In the genomic region with DNA sequence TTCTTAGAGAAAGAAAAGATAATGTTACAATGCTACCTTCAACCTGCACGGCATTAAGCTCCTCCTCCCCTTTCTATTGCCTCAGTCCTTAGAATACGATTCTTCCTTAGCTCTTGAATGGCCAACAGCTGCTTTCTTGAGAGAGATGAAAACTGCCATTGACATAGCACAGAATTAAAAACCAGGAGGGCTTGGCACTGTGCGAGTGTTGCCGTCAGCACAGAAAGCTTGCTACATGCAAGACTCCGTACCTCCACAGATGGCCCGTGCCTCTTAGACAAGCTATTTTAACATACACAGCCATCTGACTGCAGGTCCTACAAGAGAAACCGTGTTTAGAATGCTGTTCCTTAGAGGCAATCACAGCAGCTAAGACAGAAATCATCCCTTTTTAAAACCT, we compare ENCODE assay signal across 28 cellular contexts. TPM values are rescaled to one million over a fixed set of nuclear protein-coding genes. Genes with fewer than 3 reads are reported as not detected.
"Had no signal": no experiment of that assay in that cellular context is flagged by ENCODE, and none has a peak within 500 bp of the region (broad histone marks: within the 10 kb centered on the region; RNA-seq: fewer than 3 reads in every experiment).

No MANE protein-coding gene starts in this region.

- H3K4me1 Mint-ChIP-seq: immature natural killer cell; natural killer cell; stimulated activated naive B cell treated with anti-CD40 and anti-IgM and Interleukin-4, amounts not matched to agents 10 μg/mL and 1 μg/mL and 100 μg/mL, for 72 hours had no signal

- ATAC-seq: lower lobe of right lung, right cardiac atrium, sciatic nerve, upper lobe of right lung had no signal

- H3K4me1 ChIP-seq: lower lobe of right lung, stomach, suprapubic skin, tibial artery, upper lobe of right lung had no signal

- H3K4me3 Mint-ChIP-seq: immature natural killer cell; natural killer cell; nephron progenitor cell; neural progenitor cell; stimulated activated naive B cell treated with anti-CD40 and anti-IgM and Interleukin-4, amounts not matched to agents 10 μg/mL and 1 μg/mL and 100 μg/mL, for 72 hours had no signal

- H3K27me3 ChIP-seq: neural progenitor cell, ovary, suprapubic skin, tibial artery had no signal

- H3K36me3 ChIP-seq: lower lobe of right lung, neural progenitor cell, neutrophil, ovary, stomach, suprapubic skin, thoracic aorta, tibial artery, upper lobe of right lung had no signal

- FAIRE-seq: islet of Langerhans, kidney, urothelium cell line had no signal

- H3K9me3 ChIP-seq: lower lobe of right lung, neutrophil, ovary, stomach, suprapubic skin, thoracic aorta, tibial artery, upper lobe of right lung had no signal

- H3K27me3 Mint-ChIP-seq: stimulated activated naive B cell treated with anti-CD40 and anti-IgM and Interleukin-4, amounts not matched to agents 10 μg/mL and 1 μg/mL and 100 μg/mL, for 72 hours had no signal

- DNase-seq: hypothalamus; immature natural killer cell; kidney; lower lobe of right lung; mesenchymal stem cell; natural killer cell; nephron progenitor cell; ovary; right cardiac atrium; stimulated activated CD4-positive, alpha-beta T cell treated with anti-CD3 and anti-CD28 coated beads, Interleukin-12 subunit alpha, Interleukin-12 subunit beta, amount 100 ng/mL, for 4 hours; stimulated activated CD4-positive, alpha-beta T cell treated with anti-CD3 and anti-CD28 coated beads, Interleukin-15, amount 100 ng/mL, for 24 hours; stimulated activated CD4-positive, alpha-beta T cell treated with anti-CD3 and anti-CD28 coated beads, Interleukin-2, amount 100 ng/mL, for 24 hours; stimulated activated CD4-positive, alpha-beta T cell treated with anti-CD3 and anti-CD28 coated beads, Interleukin-4, amount 100 ng/mL, for 1 hour; stimulated activated naive B cell treated with anti-CD40 and anti-IgM and Interleukin-4, amounts not matched to agents 10 μg/mL and 1 μg/mL and 100 μg/mL, for 72 hours; stimulated activated naive CD8-positive, alpha-beta T cell treated with anti-CD3 and anti-CD28 coated beads, Interleukin-15, Interleukin-2, amounts not matched to agents 100 U/mL and 50 U/mL, for 24 hours; stomach; tibial artery; upper lobe of right lung had no signal

- H3K9ac ChIP-seq: neural progenitor cell had no signal

- H3K4me3 ChIP-seq: lower lobe of right lung, neural progenitor cell, ovary, skin epidermis, stomach, suprapubic skin, thoracic aorta, tibial artery, upper lobe of right lung had no signal

- H3K36me3 Mint-ChIP-seq: natural killer cell; neural progenitor cell; stimulated activated naive B cell treated with anti-CD40 and anti-IgM and Interleukin-4, amounts not matched to agents 10 μg/mL and 1 μg/mL and 100 μg/mL, for 72 hours had no signal

- H3K9me3 Mint-ChIP-seq: natural killer cell, nephron progenitor cell, neural progenitor cell had no signal

- H3K27ac Mint-ChIP-seq: immature natural killer cell; natural killer cell; nephron progenitor cell; neural progenitor cell; progenitor cell of endocrine pancreas; stimulated activated naive B cell treated with anti-CD40 and anti-IgM and Interleukin-4, amounts not matched to agents 10 μg/mL and 1 μg/mL and 100 μg/mL, for 72 hours had no signal

- H3K27ac ChIP-seq: lower lobe of right lung, neural progenitor cell, neutrophil, ovary, skin epidermis, stomach, suprapubic skin, thoracic aorta, tibial artery, upper lobe of right lung had no signal

RNA-seq across cellular contexts. Expression of gene GPLD1, which starts 57.1 kb away (rescaled TPM):
- total RNA-seq: pulmonary artery endothelial cell had no signal
